8 cellular contexts compared by ENCODE assay signal in the genomic region with DNA sequence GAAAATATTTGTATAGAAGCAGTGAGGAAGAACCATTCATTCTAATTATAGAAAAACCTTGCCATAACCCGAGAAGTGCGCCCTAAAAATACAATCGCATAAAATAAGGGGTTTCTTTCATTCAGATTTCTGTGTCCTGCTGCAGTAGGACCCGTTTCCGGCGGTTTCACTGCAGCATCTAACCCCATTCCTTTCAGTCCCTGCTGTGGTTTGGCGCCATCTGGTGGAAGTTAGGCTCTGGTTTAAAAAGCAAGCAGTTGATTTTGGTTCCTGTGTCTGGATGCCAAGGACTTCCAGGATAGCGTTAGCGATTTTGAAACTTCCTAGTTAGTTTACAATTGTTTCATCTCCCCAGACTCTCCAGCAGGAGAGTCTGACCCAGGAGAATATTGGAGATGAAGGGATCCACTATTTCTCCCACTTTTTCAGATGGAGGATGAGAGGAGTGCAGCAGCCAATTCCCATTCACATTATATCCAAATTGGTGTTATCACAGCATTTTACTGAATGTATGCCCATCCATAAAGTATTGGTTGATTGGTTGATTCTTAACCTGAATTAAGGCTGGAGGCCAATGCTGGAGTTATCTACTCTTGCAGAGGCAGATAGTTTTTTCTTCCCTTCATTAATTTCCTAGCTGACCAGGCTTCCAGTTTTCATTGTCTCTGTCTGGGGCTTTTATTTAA.
DNase-seq lines count a peak whose midpoint lies in the region; ATAC-seq and TF ChIP-seq lines count a peak whose summit lies in the region.

No MANE protein-coding gene starts in this region.

- peak in 13 of 14 donors; percentile 1 to 85 (median 62) for DNase-seq in C1 segment of cervical spinal cord (lab: John Stamatoyannopoulos, UW)
- DNase-seq in GM19240 (ENCODE audit: insufficient read length, low spot score), result peak; percentile 26
- peak; percentile 83 to 87 for DNase-seq in NCI-H446 (lab: John Stamatoyannopoulos, UW)
- DNase-seq in activated CD4-positive, alpha-beta T cell treated with anti-CD3 and anti-CD28 coated beads for 4 hours, result peak; percentile 33 to 50
- peak; percentile 64 to 76 for DNase-seq in dermis microvascular lymphatic vessel endothelial cell (ENCODE audit: low read depth in 2 of 2)
- DNase-seq in lower leg skin (ENCODE audit: low spot score in 2 of 2), result peak; percentile 87 to 96
- DNase-seq in stimulated activated CD4-positive, alpha-beta T cell treated with anti-CD3 and anti-CD28 coated beads, TNF-alpha, amount 100 ng/mL, for 48 hours (ENCODE audit: low read depth in 3 of 3), result peak; percentile 16 to 62 (median 33)

- WGBS in lower leg skin, 2 donors, result 1 to 2% methylated on average over 9 of the region's 9 CpGs

- TF ChIP-seq CTCF in lower leg skin (IDR thresholded peaks at IDR 0.05), result peak in 1 of 3 donors; percentile 16

- TF ChIP-seq POLR2A in lower leg skin (IDR thresholded peaks at IDR 0.05), result no peak

- peak; percentile 89 for ATAC-seq in HG03432 (IDR thresholded peaks at IDR 0.05; ENCODE audit: unreplicated experiment)

- intact Hi-C loops in lower leg skin (cut with DNase I; ENCODE audit: low total_unique reads), result loop anchor here (10.0 kb wide), 1 partner anchor 528 kb away; no protein-coding TSS in a partner anchor

- H3K4me3 ChIP-seq in lower leg skin (ENCODE audit: low read depth, poor library complexity, severe bottlenecking), result no peak overlapping the region

Comparison
In these comparisons a context has a peak if more than half of its experiments do, and no peak if none do; other contexts are left out.
1. DNase-seq: peak in every context shown above with its lines; median percentile 92 in lower leg skin; 85 in NCI-H446; 70 in dermis microvascular lymphatic vessel endothelial cell; 62 in C1 segment of cervical spinal cord; 42 in activated CD4-positive, alpha-beta T cell treated with anti-CD3 and anti-CD28 coated beads for 4 hours; 33 in stimulated activated CD4-positive, alpha-beta T cell treated with anti-CD3 and anti-CD28 coated beads, TNF-alpha, amount 100 ng/mL, for 48 hours; 26 in GM19240.